In the genomic region with DNA sequence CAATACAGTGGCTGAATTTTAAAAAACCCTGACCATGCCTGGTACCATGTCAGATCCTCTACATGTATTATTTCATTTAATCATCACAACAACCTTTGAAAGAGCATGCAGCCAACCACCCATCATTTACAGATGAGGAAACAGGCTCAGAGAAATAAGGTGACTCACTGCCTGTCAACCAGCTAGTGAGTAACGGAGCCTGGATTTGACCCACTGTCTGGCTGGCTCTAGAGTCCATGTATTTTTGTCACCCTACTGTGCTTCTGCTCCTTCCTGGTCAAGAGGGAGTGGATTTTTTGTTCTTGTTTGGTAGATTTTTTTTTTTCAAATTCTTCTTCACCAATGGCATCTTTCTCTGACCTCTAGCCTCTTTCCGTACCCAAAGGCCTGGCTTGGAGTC, we compare ENCODE assay signal across 14 cellular contexts.
DNase-seq lines count a peak whose midpoint lies in the region; ATAC-seq and TF ChIP-seq lines count a peak whose summit lies in the region.
"Had no signal": no experiment of that assay in that cellular context is flagged by ENCODE, and none has a peak within 500 bp of the region (broad histone marks: within the 10 kb centered on the region; RNA-seq: fewer than 3 reads in every experiment).

No MANE protein-coding gene starts in this region.

- H3K36me3 ChIP-seq in MG63, result peaks cover 5% of the 10 kb centered on the region; the same call in 1 of the 2 replicates
- H3K36me3 ChIP-seq: HAP-1, prostate gland, SJSA1 had no signal

- TF ChIP-seq CTCF in AG10803 (conservative IDR thresholded peaks at IDR 0.05; ENCODE audit: low read length) (no peak), choroid plexus epithelial cell (conservative IDR thresholded peaks at IDR 0.05; ENCODE audit: low read depth, low read length) (no peak)

- peak; percentile 64 for DNase-seq in AG10803 (ENCODE audit: low read depth)
- DNase-seq in MG63, result peak; percentile 69
- peak; percentile 77 for DNase-seq in choroid plexus epithelial cell (ENCODE audit: low read depth)
- DNase-seq in kidney tubule cell (ENCODE audit: low spot score), result peak; percentile 93
- DNase-seq in activated CD4-positive, alpha-beta T cell treated with anti-CD3 and anti-CD28 coated beads, Interleukin-2, amount 50 U/mL, for 4 hours, result no peak
- no peak for DNase-seq in OCI-M1 (lab: John Stamatoyannopoulos, UW)
- no peak for DNase-seq in caudate nucleus (lab: John Stamatoyannopoulos, UW)
- DNase-seq: C1 segment of cervical spinal cord, NCI-H1105, NCI-H526 had no signal

- ATAC-seq in HG03175 (IDR thresholded peaks at IDR 0.05; ENCODE audit: unreplicated experiment), result no peak

- peaks cover 16% of the 10 kb centered on the region for H3K9me3 ChIP-seq in MG63
- H3K9me3 ChIP-seq: HAP-1, prostate gland, SJSA1 had no signal

- no peak overlapping the region for H3K27ac ChIP-seq in caudate nucleus (ENCODE audit: low read depth, low read length)
- H3K27ac ChIP-seq: prostate gland, SJSA1 had no signal

- no peak overlapping the region for H3K4me3 ChIP-seq in AG10803 (ENCODE audit: low read length)
- no peak overlapping the region for H3K4me3 ChIP-seq in MG63
- H3K4me3 ChIP-seq in choroid plexus epithelial cell (ENCODE audit: low read depth, low read length), result no peak overlapping the region
- H3K4me3 ChIP-seq: HAP-1, prostate gland, SJSA1 had no signal

- no peaks in the 10 kb centered on the region for H3K27me3 ChIP-seq in MG63
- H3K27me3 ChIP-seq: SJSA1 had no signal

Comparison
In these comparisons a context has a peak if more than half of its experiments do, and no peak if none do; other contexts are left out.
1. DNase-seq: peak in AG10803 (single experiment), MG63 (single experiment), choroid plexus epithelial cell (single experiment) and kidney tubule cell (single experiment); none in activated CD4-positive, alpha-beta T cell treated with anti-CD3 and anti-CD28 coated beads, Interleukin-2, amount 50 U/mL, for 4 hours (0 of 2), OCI-M1 (single experiment) and caudate nucleus (0 of 61).